1 cellular context compared by ENCODE assay signal in the genomic region with DNA sequence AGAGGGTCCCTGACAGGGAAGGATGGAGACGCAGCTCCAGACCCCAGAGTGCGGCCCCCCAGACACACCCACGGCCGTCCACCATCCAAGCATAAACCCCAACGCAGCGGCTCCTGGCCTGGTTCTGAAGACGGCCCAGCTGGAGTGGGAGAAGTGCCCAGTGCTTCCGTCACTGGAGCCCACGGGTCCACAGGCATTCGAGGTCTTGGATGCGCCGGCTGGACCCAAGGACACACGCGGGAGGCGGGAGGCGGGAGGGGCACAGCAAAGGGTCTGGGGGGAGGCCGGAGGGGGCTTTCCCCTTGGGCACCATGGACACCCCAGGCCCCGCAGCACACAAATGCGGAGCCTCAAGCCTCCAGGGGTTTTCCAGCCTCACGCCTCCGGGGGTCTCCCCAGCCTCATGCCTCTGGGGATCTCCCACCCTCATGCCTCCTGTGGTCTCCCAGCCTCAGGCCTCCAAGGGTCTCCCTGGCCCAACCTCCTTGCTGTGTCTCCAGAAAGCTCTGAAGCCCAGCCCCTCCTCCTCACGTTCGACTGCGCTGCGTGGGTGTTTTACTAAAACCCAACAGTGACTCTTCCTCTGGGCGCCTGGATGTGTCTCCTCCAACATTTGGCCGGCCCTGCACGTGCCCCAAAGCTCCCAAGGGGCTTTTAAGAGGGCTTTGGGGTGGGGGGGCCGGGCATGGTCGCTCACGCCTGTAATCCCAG.
TF ChIP-seq lines count a peak whose summit lies in the region.

No MANE protein-coding gene starts in this region.

TF ChIP-seq in endothelial cell of umbilical vein, 7 proteins besides CTCF, POLR2A, EP300 and RAD21:
- TF ChIP-seq MYC (IDR thresholded peaks at IDR 0.05; ENCODE audit: low read depth, low read length) (no peak), GATA2 (IDR thresholded peaks at IDR 0.05; ENCODE audit: insufficient read depth, insufficient read length, low read depth, low read length) (no peak)
